Comparison of ENCODE assay signal across 8 cellular contexts in genomic region chr9:133127340-133127981, GRCh38. TPM values are rescaled to one million over a fixed set of nuclear protein-coding genes. Genes with fewer than 3 reads are reported as not detected.
DNase-seq lines count a peak whose midpoint lies in the region; ATAC-seq, FAIRE-seq and TF ChIP-seq lines count a peak whose summit lies in the region.

No MANE protein-coding gene starts in this region.

- no peak for TF ChIP-seq CTCF in K562 (IDR thresholded peaks at IDR 0.05 in 2 of 3, conservative IDR thresholded peaks at IDR 0.05 in 1 of 3; ENCODE audit: insufficient read depth in 2 of 3, low read depth in 1 of 3, low read length in 3 of 3)
- TF ChIP-seq CTCF in left lung (IDR thresholded peaks at IDR 0.05): no peak
- TF ChIP-seq CTCF in WERI-Rb-1 (IDR thresholded peaks at IDR 0.05; ENCODE audit: low read depth, low read length): no peak

- no peak for TF ChIP-seq RAD21 in K562 (CRISPR knock-in tag; conservative IDR thresholded peaks at IDR 0.05 in 1 of 2, IDR thresholded peaks at IDR 0.05 in 1 of 2)

- H2AFZ ChIP-seq in K562 (ENCODE audit: low read depth, low read length): no peak overlapping the region

- peak overlapping the region in 1 of 2 experiments; percentile 65; a peak in 1 of 4 replicates for H3K9ac ChIP-seq in K562 (ENCODE audit: insufficient read depth in 1 of 2, low read depth in 2 of 2, low read length in 2 of 2)

- H3K27ac Mint-ChIP-seq in T-helper 17 cell: peak overlapping the region; percentile 100

- H3K4me1 Mint-ChIP-seq in T-helper 17 cell: peaks cover 66% of the 10 kb centered on the region

- no peak overlapping the region; the same call in 2 of the 3 replicates for H3K27ac ChIP-seq in K562 (ENCODE audit: extremely low read depth, low read depth, low read length)
- peak overlapping the region; percentile 20 to 51 for H3K27ac ChIP-seq in left lung
- H3K27ac ChIP-seq in temporal lobe (ENCODE audit: low read depth, low read length): peak overlapping the region; percentile 100
- no peak overlapping the region for H3K27ac ChIP-seq in WERI-Rb-1

- no TSS peak for BruUV-seq in K562 (replicated peaks; lab: Mats Ljungman, UMichigan)

- POLR2A ChIA-PET in K562 (lab: Yijun Ruan, JAX): interaction anchor here (1.0 to 1.2 kb wide), 2 partner anchors 10 to 16 kb away, joined by 4 read pairs; no protein-coding TSS in a partner anchor

- H3K36me3 Mint-ChIP-seq in T-helper 17 cell (ENCODE audit: low read depth): peaks cover 10% of the 10 kb centered on the region

- H3K4me1 ChIP-seq in K562 (replicated peaks in 1 of 2; ENCODE audit: control insufficient read depth in 2 of 2, insufficient read depth in 2 of 2, low read length in 2 of 2): peaks cover 27 to 66% of the 10 kb centered on the region in 2 experiments
- H3K4me1 ChIP-seq in left lung: peaks cover 9 to 74% of the 10 kb centered on the region in 2 donors

- no peaks in the 10 kb centered on the region for H3K9me1 ChIP-seq in K562 (ENCODE audit: control insufficient read depth, insufficient read depth, low read length)

- in situ Hi-C loops in K562 (cut with MboI): no loop called here

- CTCF ChIA-PET in K562 (lab: Yijun Ruan, JAX; ENCODE audit: low intra/inter-chr PET ratio): no interaction called here

- DNase-seq in T-helper 17 cell (peak; percentile 52 to 58 (median 57)), K562 (ENCODE audit: extremely low read depth in 1 of 4, low spot score in 3 of 4) (no peak), left lung (peak; percentile 80 to 82), NAMALWA (ENCODE audit: low spot score) (no peak), WERI-Rb-1 (no peak), OCI-M2 (lab: John Stamatoyannopoulos, UW; ENCODE audit: unreplicated experiment) (no peak), GDM1 (lab: John Stamatoyannopoulos, UW) (no peak)

- no peak overlapping the region for H3K4me2 ChIP-seq in K562 (ENCODE audit: insufficient read depth, low read length)

- no peaks in the 10 kb centered on the region for H3K9me3 ChIP-seq in T-helper 17 cell (ENCODE audit: control insufficient read depth, low read length, poor library complexity, severe bottlenecking)
- H3K9me3 ChIP-seq in K562 (replicated peaks; ENCODE audit: control insufficient read depth, insufficient read depth, low read depth, low read length): no peaks in the 10 kb centered on the region
- no peaks in the 10 kb centered on the region for H3K9me3 ChIP-seq in left lung
- no peaks in the 10 kb centered on the region for H3K9me3 ChIP-seq in WERI-Rb-1 (ENCODE audit: severe bottlenecking)

- WGBS in K562 (ENCODE audit: insufficient coverage, low coverage, missing lambda C conversion rate): 82% methylated on average over 17 of the region's 23 CpGs

- H3K36me3 ChIP-seq in K562 (ENCODE audit: control insufficient read depth, insufficient read depth, low read length) (peaks cover 13% of the 10 kb centered on the region; the same call in 2 of the 3 replicates), left lung (no peaks in the 10 kb centered on the region), WERI-Rb-1 (no peaks in the 10 kb centered on the region)

- peaks cover 58% of the 10 kb centered on the region for H3K79me2 ChIP-seq in K562 (ENCODE audit: control insufficient read depth, insufficient read depth, low read length)

- no peaks in the 10 kb centered on the region; the same call in 1 of the 2 replicates for H4K20me1 ChIP-seq in K562 (replicated peaks; ENCODE audit: control insufficient read depth, insufficient read depth, low read length)

- intact Hi-C loops in K562 (cut with micrococcal nuclease) (no loop called here), left lung (cut with DNase I) (no loop called here)

- TF ChIP-seq POLR2A in K562 (conservative IDR thresholded peaks at IDR 0.05): no peak

- TF ChIP-seq EP300 in K562 (IDR thresholded peaks at IDR 0.05; ENCODE audit: low read length): no peak

- peak; percentile 72 for ATAC-seq in T-helper 17 cell
- no peak for ATAC-seq in K562
- peak; percentile 74 for ATAC-seq in left lung

- FAIRE-seq in K562 (lab: Jason Lieb, UNC): no peak

- H3K27me3 Mint-ChIP-seq in T-helper 17 cell: no peaks in the 10 kb centered on the region

- H3K4me3 Mint-ChIP-seq in T-helper 17 cell: peak overlapping the region; percentile 92

- no peak overlapping the region for H3K4me3 ChIP-seq in K562
- H3K4me3 ChIP-seq in left lung: no peak overlapping the region
- H3K4me3 ChIP-seq in WERI-Rb-1 (ENCODE audit: low read depth, low read length): no peak overlapping the region

- H3K27me3 ChIP-seq in K562 (ENCODE audit: control insufficient read depth in 2 of 2, insufficient read depth in 2 of 2, low read length in 2 of 2) (no peaks in the 10 kb centered on the region), left lung (no peaks in the 10 kb centered on the region), WERI-Rb-1 (ENCODE audit: insufficient read depth, low read depth, severe bottlenecking) (no peaks in the 10 kb centered on the region)

TF ChIP-seq in K562, 482 proteins besides CTCF, POLR2A, EP300 and RAD21 (continues in another document):
- TF ChIP-seq HNRNPUL1 (IDR thresholded peaks at IDR 0.05; ENCODE audit: low read length): no peak
- TF ChIP-seq BCLAF1 (IDR thresholded peaks at IDR 0.05; ENCODE audit: borderline replicate concordance in 1 of 2, control insufficient read depth in 1 of 2, low read depth in 2 of 2, low read length in 1 of 2): no peak
- TF ChIP-seq L3MBTL2 (IDR thresholded peaks at IDR 0.05): no peak

RNA-seq across cellular contexts. Expression of gene RALGDS, which starts 6.4 kb away (rescaled TPM):
- total RNA-seq in T-helper 17 cell: 100 to 1,000 TPM; 150 to 236 TPM
- 62.0 and 176 TPM in 2 replicates for total RNA-seq in K562 (2011; cell fraction: chromatin; rRNA removed; ENCODE audit: low replicate concordance)
- total RNA-seq in K562 (2011; cell fraction: nucleolus; rRNA removed): 78.8 and 97.7 TPM in 2 replicates
- total RNA-seq in K562 (2011; cell fraction: nucleoplasm; rRNA removed): 55.4 and 58.4 TPM in 2 replicates
- total RNA-seq in K562 (2014; rRNA removed): 27.1 and 36.2 TPM in 2 replicates
- total RNA-seq in K562 (2014; rRNA removed; fragmentation: Illumina TruSeq; extraction: Trizol): 9.4 and 12.0 TPM in 2 replicates
- total RNA-seq in K562 (2015; rRNA removed; fragmentation: Illumina TruSeq; extraction: Trizol): 25.8 and 25.9 TPM in 2 replicates
- 28.6 and 37.3 TPM in 2 replicates for total RNA-seq in K562 (2021)
- polyA plus RNA-seq in K562 (2011; rRNA removed): 40.3 and 45.9 TPM in 2 replicates
- polyA plus RNA-seq in K562 (2011; cell fraction: cytosol; rRNA removed): 34.7 and 62.2 TPM in 2 replicates
- polyA plus RNA-seq in K562 (2011; cell fraction: nucleus; rRNA removed): 170 and 326 TPM in 2 replicates
- 26.3 and 47.2 TPM in 2 replicates for polyA plus RNA-seq in K562 (2012)
- polyA plus RNA-seq in K562 (2014; fragmentation: Illumina TruSeq; extraction: Trizol): 28.7 and 34.9 TPM in 2 replicates
- 1 to 10 TPM in 1 of 2 experiments, under 1 TPM in 1; 0.75 to 2.4 TPM for polyA plus RNA-seq in K562 (2014; fragmentation: Nextera tagmentation; extraction: Ambion mirVana)
- polyA plus RNA-seq in K562 (2014; rRNA removed): 39.5 and 43.3 TPM in 2 replicates
- 12.0 and 17.4 TPM in 2 replicates for polyA minus RNA-seq in K562 (2011; rRNA and poly(A)+ RNA removed)
- 13.6 and 18.5 TPM in 2 replicates for polyA minus RNA-seq in K562 (2011; cell fraction: cytosol; rRNA and poly(A)+ RNA removed)
- polyA minus RNA-seq in K562 (2011; cell fraction: nucleus; rRNA and poly(A)+ RNA removed): 30.2 and 36.5 TPM in 2 replicates
- 10 to 100 TPM; 56.4 to 58.9 TPM for total RNA-seq in left lung
- total RNA-seq in temporal lobe: 92.0 TPM

RNA-seq across cellular contexts. Expression of gene GBGT1, which starts 36.3 kb away (rescaled TPM):
- total RNA-seq in T-helper 17 cell (1 to 10 TPM; 2.2 to 2.3 TPM), K562 (2014; rRNA removed) (20.7 and 23.6 TPM in 2 replicates), K562 (2014; rRNA removed; fragmentation: Illumina TruSeq; extraction: Trizol) (6.3 and 9.4 TPM in 2 replicates), K562 (2015; rRNA removed; fragmentation: Illumina TruSeq; extraction: Trizol) (13.7 and 15.3 TPM in 2 replicates), K562 (2021) (24.6 and 25.8 TPM in 2 replicates), left lung (10 to 100 TPM; 22.2 to 45.1 TPM), temporal lobe (1.5 TPM)
- 36.0 and 113 TPM in 2 replicates for total RNA-seq in K562 (2011; cell fraction: chromatin; rRNA removed; ENCODE audit: low replicate concordance)
- total RNA-seq in K562 (2011; cell fraction: nucleolus; rRNA removed): 65.4 and 76.9 TPM in 2 replicates
- 49.2 and 52.3 TPM in 2 replicates for total RNA-seq in K562 (2011; cell fraction: nucleoplasm; rRNA removed)
- polyA plus RNA-seq in K562 (2011; rRNA removed) (10.1 and 20.2 TPM in 2 replicates), K562 (2014; fragmentation: Illumina TruSeq; extraction: Trizol) (17.8 and 18.8 TPM in 2 replicates), K562 (2014; fragmentation: Nextera tagmentation; extraction: Ambion mirVana) (1 to 10 TPM in 1 of 2 experiments, under 1 TPM in 1; 0.55 to 1.6 TPM), K562 (2014; rRNA removed) (16.1 and 20.6 TPM in 2 replicates)
- 19.0 and 25.7 TPM in 2 replicates for polyA plus RNA-seq in K562 (2011; cell fraction: cytosol; rRNA removed)
- polyA plus RNA-seq in K562 (2011; cell fraction: nucleus; rRNA removed): 44.6 and 60.7 TPM in 2 replicates
- polyA plus RNA-seq in K562 (2012): 11.5 and 21.9 TPM in 2 replicates
- 12.7 and 14.4 TPM in 2 replicates for polyA minus RNA-seq in K562 (2011; rRNA and poly(A)+ RNA removed)
- 12.8 and 20.2 TPM in 2 replicates for polyA minus RNA-seq in K562 (2011; cell fraction: cytosol; rRNA and poly(A)+ RNA removed)
- polyA minus RNA-seq in K562 (2011; cell fraction: nucleus; rRNA and poly(A)+ RNA removed): 24.2 and 31.3 TPM in 2 replicates

Comparison
In these comparisons a context has a peak if more than half of its experiments do, and no peak if none do; other contexts are left out.
1. DNase-seq: peak in T-helper 17 cell (3 of 3) and left lung (2 of 2); none in K562 (0 of 4), NAMALWA (single experiment), WERI-Rb-1 (single experiment), OCI-M2 (single experiment) and GDM1 (single experiment).
2. H3K27ac ChIP-seq: peak in left lung (2 of 2) and temporal lobe (single experiment); none in K562 (single experiment) and WERI-Rb-1 (single experiment).